In the genomic region with DNA sequence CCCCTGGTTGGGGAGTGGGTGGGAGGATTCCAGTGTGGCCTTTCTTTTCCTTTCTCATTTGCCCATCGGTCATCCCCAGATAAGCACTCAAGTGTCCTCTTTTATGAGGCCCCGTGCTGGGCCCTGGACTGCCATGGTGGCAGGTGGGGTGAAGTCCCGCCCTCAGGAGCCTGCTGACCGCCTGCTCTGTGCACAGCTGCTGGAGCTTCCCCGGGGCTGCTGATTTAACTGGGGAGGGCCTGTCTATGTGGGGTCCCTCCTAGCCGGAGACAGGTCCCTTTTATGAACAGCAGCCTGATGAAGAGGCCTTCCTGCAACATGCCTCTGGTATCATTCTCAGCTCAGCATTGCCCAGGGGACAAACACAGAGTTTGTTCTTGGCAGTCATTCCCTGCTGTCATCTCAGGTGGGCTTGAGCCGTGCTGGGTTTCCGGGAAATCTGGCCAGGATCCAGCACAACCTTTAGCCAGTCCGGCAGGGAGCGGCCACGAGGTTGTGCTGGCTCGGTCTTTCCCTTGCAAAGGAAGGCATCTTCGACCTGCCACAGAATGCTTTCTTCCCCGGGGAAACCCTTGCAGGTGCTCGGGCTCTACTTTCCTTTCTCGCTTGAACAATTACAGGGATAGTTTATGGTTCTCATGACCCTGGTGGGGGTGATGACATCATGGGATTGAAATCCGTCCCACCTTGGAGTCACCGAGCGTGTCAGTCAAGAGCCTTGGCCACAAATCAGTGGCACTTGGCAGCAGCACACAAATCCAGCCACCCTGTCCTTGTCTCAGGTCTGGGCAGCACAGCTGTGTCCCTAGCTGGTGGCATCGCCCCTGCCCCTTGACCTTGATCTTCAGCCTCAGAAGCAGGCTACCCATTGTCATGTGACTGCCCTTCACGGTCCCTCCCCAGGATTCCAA, we compare ENCODE assay signal across 12 cellular contexts. TPM values are rescaled to one million over a fixed set of nuclear protein-coding genes. Genes with fewer than 3 reads are reported as not detected.
DNase-seq lines count a peak whose midpoint lies in the region; ATAC-seq and TF ChIP-seq lines count a peak whose summit lies in the region.
"Had no signal": no experiment of that assay in that cellular context is flagged by ENCODE, and none has a peak within 500 bp of the region (broad histone marks: within the 10 kb centered on the region; RNA-seq: fewer than 3 reads in every experiment).

No MANE protein-coding gene starts in this region.

- no peaks in the 10 kb centered on the region for H3K27me3 Mint-ChIP-seq in progenitor cell of endocrine pancreas
- H3K27me3 Mint-ChIP-seq: activated naive CD8-positive, alpha-beta T cell treated with anti-CD3 and anti-CD28 coated beads, Interleukin-2, amount 50 U/mL, for 24 hours had no signal

- H3K4me1 Mint-ChIP-seq in progenitor cell of endocrine pancreas (ENCODE audit: low read depth), result peaks cover 29% of the 10 kb centered on the region

- H3K36me3 ChIP-seq in DOHH2 (ENCODE audit: control insufficient read depth, low read length) (peaks cover 52% of the 10 kb centered on the region), esophagus squamous epithelium (peaks cover 0 to 9% (median 0%) of the 10 kb centered on the region in 3 donors)
- H3K36me3 ChIP-seq: SJSA1 had no signal

- peak; percentile 77 for DNase-seq in NCI-H345 (lab: John Stamatoyannopoulos, UW)
- DNase-seq in esophagus squamous epithelium (lab: John Stamatoyannopoulos, UW), result no peak
- DNase-seq in progenitor cell of endocrine pancreas (ENCODE audit: low spot score, unreplicated experiment), result no peak
- DNase-seq in HCEC 1CT, result no peak
- no peak for DNase-seq in NCI-H82 (lab: John Stamatoyannopoulos, UW)
- DNase-seq in erythroblast (lab: John Stamatoyannopoulos, UW), result no peak
- DNase-seq: activated CD4-positive, alpha-beta T cell treated with anti-CD3 and anti-CD28 coated beads, Interleukin-2, amount 50 U/mL, for 4 hours; activated naive CD8-positive, alpha-beta T cell treated with anti-CD3 and anti-CD28 coated beads, Interleukin-2, amount 50 U/mL, for 24 hours had no signal

- H3K9me3 ChIP-seq in DOHH2 (ENCODE audit: control insufficient read depth, insufficient read depth, low read length) (no peaks in the 10 kb centered on the region), esophagus squamous epithelium (no peaks in the 10 kb centered on the region)
- H3K9me3 ChIP-seq: SJSA1 had no signal

- peak overlapping the region; percentile 98 for H3K4me2 ChIP-seq in DOHH2 (ENCODE audit: low read length)

- 81 to 82% methylated on average over 9 to 13 of the region's 21 CpGs for WGBS in esophagus squamous epithelium, 2 donors

- H3K36me3 Mint-ChIP-seq in progenitor cell of endocrine pancreas (ENCODE audit: insufficient read depth), result peaks cover 11% of the 10 kb centered on the region

- TF ChIP-seq POLR2A in esophagus squamous epithelium (IDR thresholded peaks at IDR 0.05) (no peak), erythroblast (IDR thresholded peaks at IDR 0.05; ENCODE audit: low read length) (no peak)

- peaks cover 97% of the 10 kb centered on the region for H3K79me2 ChIP-seq in DOHH2 (ENCODE audit: control insufficient read depth, low read length)

- H3F3A ChIP-seq in DOHH2 (ENCODE audit: control insufficient read depth, insufficient read depth), result peaks cover 47% of the 10 kb centered on the region

- TF ChIP-seq CTCF in DOHH2 (IDR thresholded peaks at IDR 0.05; ENCODE audit: low read depth, low read length, poor library complexity, severe bottlenecking) (no peak), esophagus squamous epithelium (IDR thresholded peaks at IDR 0.05) (no peak), progenitor cell of endocrine pancreas (IDR thresholded peaks at IDR 0.05; ENCODE audit: unreplicated experiment) (no peak)

- no peaks in the 10 kb centered on the region for H3K9me3 Mint-ChIP-seq in progenitor cell of endocrine pancreas (ENCODE audit: low read depth)

- H3K27ac ChIP-seq in DOHH2 (ENCODE audit: low read depth, low read length) (peak overlapping the region; percentile 97), esophagus squamous epithelium (peak overlapping the region; percentile 78 to 89 (median 79))
- H3K27ac ChIP-seq: GM23248, SJSA1 had no signal

- peak overlapping the region; percentile 70 for H3K4me3 ChIP-seq in DOHH2 (ENCODE audit: low read length)
- no peak overlapping the region for H3K4me3 ChIP-seq in esophagus squamous epithelium
- H3K4me3 ChIP-seq: GM23248, SJSA1 had no signal

- intact Hi-C loops in esophagus squamous epithelium (cut with DNase I), result no loop called here

- H3K4me3 Mint-ChIP-seq in progenitor cell of endocrine pancreas (ENCODE audit: low read depth), result no peak overlapping the region
- H3K4me3 Mint-ChIP-seq: activated naive CD8-positive, alpha-beta T cell treated with anti-CD3 and anti-CD28 coated beads, Interleukin-2, amount 50 U/mL, for 24 hours had no signal

- peak overlapping the region; percentile 14 for H3K27ac Mint-ChIP-seq in progenitor cell of endocrine pancreas
- H3K27ac Mint-ChIP-seq: activated naive CD8-positive, alpha-beta T cell treated with anti-CD3 and anti-CD28 coated beads, Interleukin-2, amount 50 U/mL, for 24 hours had no signal

- H3K27me3 ChIP-seq in DOHH2 (ENCODE audit: control insufficient read depth, low read length) (no peaks in the 10 kb centered on the region), esophagus squamous epithelium (no peaks in the 10 kb centered on the region)
- H3K27me3 ChIP-seq: SJSA1 had no signal

- H3K9me2 ChIP-seq in DOHH2 (replicated peaks; ENCODE audit: control insufficient read depth, low read length), result no peaks in the 10 kb centered on the region

- H3K4me1 ChIP-seq in DOHH2 (ENCODE audit: control insufficient read depth, low read length) (peaks cover 97% of the 10 kb centered on the region), esophagus squamous epithelium (peaks cover 38 to 62% (median 40%) of the 10 kb centered on the region in 3 donors)
- H3K4me1 ChIP-seq: SJSA1 had no signal

- H4K20me1 ChIP-seq in DOHH2 (ENCODE audit: control insufficient read depth, insufficient read depth, low read depth, low read length), result no peaks in the 10 kb centered on the region

- no peak for ATAC-seq in HG02571 (IDR thresholded peaks at IDR 0.05; ENCODE audit: unreplicated experiment)
- ATAC-seq: activated naive CD8-positive, alpha-beta T cell treated with anti-CD3 and anti-CD28 coated beads, Interleukin-2, amount 50 U/mL, for 24 hours had no signal

RNA-seq across cellular contexts. Expression of gene ST14, which starts 20.1 kb away (rescaled TPM):
- 100 to 1,000 TPM; 109 to 225 (median 141) TPM for total RNA-seq in esophagus squamous epithelium
- total RNA-seq in progenitor cell of endocrine pancreas, result 94.7 and 94.9 TPM in 2 replicates
- total RNA-seq: GM23248, SJSA1 had no signal
